In the genomic region with DNA sequence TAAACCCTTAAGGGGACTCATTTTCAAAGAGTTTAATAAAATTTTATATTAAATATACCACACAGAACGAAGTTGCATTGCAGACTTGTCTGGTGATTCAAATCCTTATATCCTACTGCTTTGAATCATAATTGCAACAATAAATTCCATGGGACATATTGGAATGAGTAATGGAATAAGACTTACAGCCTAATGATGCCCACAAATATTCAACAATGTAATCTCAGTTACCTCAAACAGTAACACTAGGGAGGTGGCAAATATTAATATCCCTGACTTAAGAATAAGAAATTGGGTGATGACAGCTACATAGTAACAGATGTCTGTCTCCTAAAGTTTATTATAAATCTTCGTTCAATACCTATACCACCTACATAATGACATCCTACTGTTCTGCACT, we compare ENCODE assay signal across 25 cellular contexts. TPM values are rescaled to one million over a fixed set of nuclear protein-coding genes. Genes with fewer than 3 reads are reported as not detected.
DNase-seq lines count a peak whose midpoint lies in the region; ATAC-seq and TF ChIP-seq lines count a peak whose summit lies in the region.
"Had no signal": no experiment of that assay in that cellular context is flagged by ENCODE, and none has a peak within 500 bp of the region (broad histone marks: within the 10 kb centered on the region; RNA-seq: fewer than 3 reads in every experiment).

No MANE protein-coding gene starts in this region.

- H4K20me1 ChIP-seq in GM23248 (ENCODE audit: insufficient read depth) (no peaks in the 10 kb centered on the region), fibroblast of lung (ENCODE audit: control insufficient read depth, extremely low read depth, insufficient read depth, low read length) (no peaks in the 10 kb centered on the region)

- TF ChIP-seq CTCF in RWPE2 (IDR thresholded peaks at IDR 0.05; ENCODE audit: poor library complexity, severe bottlenecking) (no peak), fibroblast of lung (conservative IDR thresholded peaks at IDR 0.05 in 1 of 2, IDR thresholded peaks at IDR 0.05 in 1 of 2; ENCODE audit: low read depth in 1 of 2, low read length in 2 of 2) (no peak), retinal pigment epithelial cell (conservative IDR thresholded peaks at IDR 0.05; ENCODE audit: low read depth, low read length) (no peak)

- in situ Hi-C loops in GM23248 (cut with MboI) = no loop called here

- no peaks in the 10 kb centered on the region for H3K36me3 ChIP-seq in GM23248 (ENCODE audit: low read depth)
- H3K36me3 ChIP-seq in RWPE2 (ENCODE audit: low read depth) = no peaks in the 10 kb centered on the region
- H3K36me3 ChIP-seq in fibroblast of lung (ENCODE audit: control insufficient read depth, insufficient read depth, low read length) = no peaks in the 10 kb centered on the region
- H3K36me3 ChIP-seq: sigmoid colon, tibial artery had no signal

- H3K79me2 ChIP-seq in GM23248 (ENCODE audit: insufficient read depth) = no peaks in the 10 kb centered on the region
- H3K79me2 ChIP-seq in fibroblast of lung (ENCODE audit: control insufficient read depth, insufficient read depth, low read length) = no peaks in the 10 kb centered on the region
- H3K79me2 ChIP-seq: parathyroid adenoma had no signal

- H3F3A ChIP-seq in GM23248 (ENCODE audit: insufficient read depth) = peaks cover 14% of the 10 kb centered on the region; the same call in 1 of the 2 replicates

- WGBS in GM23248 (ENCODE audit: low coverage in 1 of 2, low lambda C conversion rate in 2 of 2, missing lambda C conversion rate in 2 of 2), 2 experiments = 52 to 62% methylated on average over 2 of the region's 2 CpGs

- H3K9me3 ChIP-seq in GM23248 (ENCODE audit: low read depth) (no peaks in the 10 kb centered on the region), RWPE2 (ENCODE audit: severe bottlenecking) (no peaks in the 10 kb centered on the region), fibroblast of lung (ENCODE audit: control insufficient read depth, insufficient read depth, low read depth, low read length) (no peaks in the 10 kb centered on the region)
- H3K9me3 ChIP-seq: sigmoid colon, tibial artery had no signal

- H3K27me3 ChIP-seq in GM23248 (replicated peaks; ENCODE audit: insufficient read depth) (peaks cover 34% of the 10 kb centered on the region), RWPE2 (ENCODE audit: insufficient read depth, poor library complexity, severe bottlenecking) (no peaks in the 10 kb centered on the region), fibroblast of lung (ENCODE audit: control insufficient read depth, insufficient read depth, low read length) (no peaks in the 10 kb centered on the region)
- H3K27me3 ChIP-seq: sigmoid colon, tibial artery had no signal

- no peaks in the 10 kb centered on the region for H3K9me2 ChIP-seq in GM23248 (ENCODE audit: insufficient read depth)

- H2AFZ ChIP-seq in GM23248 (no peak overlapping the region), fibroblast of lung (ENCODE audit: low read length) (no peak overlapping the region)
- H2AFZ ChIP-seq: parathyroid adenoma had no signal

- DNase-seq in GM23248 (peak; percentile 55), RWPE2 (ENCODE audit: low spot score) (no peak), fibroblast of lung (ENCODE audit: low read depth in 2 of 2) (peak; percentile 37 to 69), retinal pigment epithelial cell (ENCODE audit: low read depth) (peak; percentile 51), GF-D8 (lab: John Stamatoyannopoulos, UW) (no peak), COLO829 (ENCODE audit: low spot score) (no peak)
- no peak for DNase-seq in activated CD4-positive, CD25-positive, alpha-beta regulatory T cell treated with anti-CD3 and anti-CD28 coated beads, Interleukin-2, amount 50 U/mL, for 72 hours
- DNase-seq: activated CD4-positive, alpha-beta T cell treated with anti-CD3 and anti-CD28 coated beads, Interleukin-2, amount 50 U/mL, for 48 hours; activated CD8-positive, alpha-beta memory T cell treated with anti-CD3 and anti-CD28 coated beads, Interleukin-2, amount 50 U/mL, for 4 hours; aorta; islet precursor cell; NCI-H1694 treated with DMSO at 0.1 percent for 48 hours; NCI-H69; nephron progenitor cell; sigmoid colon; stimulated activated naive CD8-positive, alpha-beta T cell treated with anti-CD3 and anti-CD28 coated beads, Interleukin-15, amount 100 ng/mL, for 72 hours; T1000; tibial artery had no signal

- H3K9ac ChIP-seq in GM23248 = no peak overlapping the region
- no peak overlapping the region for H3K9ac ChIP-seq in fibroblast of lung (ENCODE audit: insufficient read depth, low read length)
- H3K9ac ChIP-seq: KMS-11, parathyroid adenoma had no signal

- H3K4me2 ChIP-seq in GM23248 (ENCODE audit: unreplicated experiment) (no peak overlapping the region), fibroblast of lung (ENCODE audit: extremely low read depth, insufficient read depth, low read length) (no peak overlapping the region)
- H3K4me2 ChIP-seq: KMS-11 had no signal

- ATAC-seq in RWPE2 (ENCODE audit: low read depth) (peak; percentile 42; the same call in 1 of the 3 replicates), HG02973 (IDR thresholded peaks at IDR 0.05; ENCODE audit: unreplicated experiment) (no peak)
- ATAC-seq: activated naive CD4-positive, alpha-beta T cell treated with anti-CD3 and anti-CD28 coated beads, Interleukin-2, amount 50 U/mL, for 72 hours; activated T-helper 17 cell treated with anti-CD3 and anti-CD28 coated beads, Interleukin-2, amount 50 U/mL, for 72 hours; stimulated activated naive CD8-positive, alpha-beta T cell treated with anti-CD3 and anti-CD28 coated beads, Interleukin-15, amount 100 ng/mL, for 72 hours had no signal

- no peak overlapping the region for H3K4me3 ChIP-seq in GM23248
- no peak overlapping the region for H3K4me3 ChIP-seq in RWPE2 (ENCODE audit: severe bottlenecking)
- no peak overlapping the region for H3K4me3 ChIP-seq in fibroblast of lung (replicated peaks in 1 of 4; ENCODE audit: control extremely low read depth in 1 of 4, insufficient read depth in 1 of 4, low read depth in 3 of 4, low read length in 4 of 4)
- no peak overlapping the region for H3K4me3 ChIP-seq in retinal pigment epithelial cell (ENCODE audit: low read length)
- H3K4me3 ChIP-seq: sigmoid colon, tibial artery had no signal

- peaks cover 18% of the 10 kb centered on the region; the same call in 1 of the 2 replicates for H3K4me1 ChIP-seq in GM23248 (ENCODE audit: insufficient read depth)
- H3K4me1 ChIP-seq in RWPE2 (ENCODE audit: insufficient read depth, poor library complexity, severe bottlenecking) = peaks cover 22% of the 10 kb centered on the region
- H3K4me1 ChIP-seq in fibroblast of lung (ENCODE audit: control insufficient read depth, extremely low read depth, insufficient read depth, low read length) = peaks cover 2% of the 10 kb centered on the region
- H3K4me1 ChIP-seq: parathyroid adenoma, tibial artery had no signal

- H3K27ac ChIP-seq in GM23248 = no peak overlapping the region
- H3K27ac ChIP-seq in RWPE2 (ENCODE audit: poor library complexity, severe bottlenecking) = no peak overlapping the region
- H3K27ac ChIP-seq in fibroblast of lung (ENCODE audit: insufficient read depth, low read length) = no peak overlapping the region
- H3K27ac ChIP-seq: KMS-11, parathyroid adenoma, sigmoid colon, tibial artery had no signal

RNA-seq across cellular contexts. Expression of a gene that starts 52.6 kb away (rescaled TPM):
- not detected in 2 replicates for total RNA-seq in GM23248 (2014; rRNA removed; shearing (Covaris generic))
- polyA plus RNA-seq in GM23248 (2016; fragmentation: Nextera tagmentation; extraction: Ambion mirVana) (not detected in 2 replicates), fibroblast of lung (0.05 TPM in 1 of 2 replicates, not detected in the other)
- 1.0 and 1.5 TPM in 2 replicates for total RNA-seq in fibroblast of lung
- 0.05 TPM in 1 of 2 replicates, not detected in the other for polyA plus RNA-seq in fibroblast of lung (2012)
- polyA minus RNA-seq in fibroblast of lung (ENCODE audit: low replicate concordance) = not detected in 2 replicates
- total RNA-seq: activated naive CD4-positive, alpha-beta T cell treated with anti-CD3 and anti-CD28 coated beads, Interleukin-2, amount 50 U/mL, for 72 hours; activated T-helper 17 cell treated with anti-CD3 and anti-CD28 coated beads, Interleukin-2, amount 50 U/mL, for 72 hours; endothelial cell of umbilical vein; mononuclear cell had no signal
- polyA plus RNA-seq: endothelial cell of umbilical vein had no signal

Comparison
In these comparisons a context has a peak if more than half of its experiments do, and no peak if none do; other contexts are left out.
1. DNase-seq: peak in GM23248 (single experiment), fibroblast of lung (2 of 2) and retinal pigment epithelial cell (single experiment); none in RWPE2 (single experiment), GF-D8 (single experiment), activated CD4-positive, CD25-positive, alpha-beta regulatory T cell treated with anti-CD3 and anti-CD28 coated beads, Interleukin-2, amount 50 U/mL, for 72 hours (single experiment) and COLO829 (single experiment).